Comparison of ENCODE assay signal across 8 cellular contexts in the genomic region with DNA sequence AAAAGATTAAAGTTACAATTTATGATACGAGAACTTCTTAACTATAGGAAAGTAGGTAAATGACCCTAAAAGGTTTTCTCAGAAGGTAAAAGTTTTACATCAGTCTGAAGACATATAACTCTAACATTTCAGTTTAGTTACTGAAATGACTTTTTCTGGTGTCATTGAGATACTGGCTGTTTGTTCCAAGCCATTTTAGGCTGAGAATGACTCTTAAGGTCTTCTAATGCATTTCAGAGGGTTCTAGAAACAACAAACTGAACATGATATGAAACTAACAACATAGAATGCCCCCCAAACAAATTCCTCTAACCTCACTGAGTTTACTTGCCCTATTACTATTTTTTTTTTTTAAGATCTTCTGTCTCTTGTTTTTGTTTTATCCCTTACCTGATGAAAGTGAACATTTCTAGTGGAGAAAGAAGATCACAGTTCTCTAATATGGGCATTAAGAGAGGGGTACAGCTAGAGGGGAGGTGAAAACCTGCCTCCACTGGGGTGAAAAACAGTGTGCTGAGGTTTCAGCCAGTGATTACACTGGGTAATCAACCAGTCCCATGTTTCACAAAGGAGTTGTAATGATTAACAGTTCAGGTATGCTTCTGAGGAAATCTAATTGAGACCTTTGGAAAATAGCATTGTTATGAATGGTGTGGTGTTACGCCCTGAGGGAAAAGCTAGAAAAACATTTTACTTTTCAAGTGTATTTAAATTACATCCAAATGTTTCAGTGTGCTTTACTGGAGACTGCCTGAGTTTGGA. TPM values are rescaled to one million over a fixed set of nuclear protein-coding genes. Genes with fewer than 3 reads are reported as not detected.
DNase-seq lines count a peak whose midpoint lies in the region; ATAC-seq and TF ChIP-seq lines count a peak whose summit lies in the region.

No MANE protein-coding gene starts in this region.

- H3K4me1 Mint-ChIP-seq in CD4-positive, CD25-positive, alpha-beta regulatory T cell: peaks cover 25 to 80% (median 48%) of the 10 kb centered on the region in 4 donors

- peaks cover 46% of the 10 kb centered on the region for H3K36me3 ChIP-seq in CD4-positive, CD25-positive, alpha-beta regulatory T cell (ENCODE audit: control insufficient read depth, insufficient read depth, low read length)
- H3K36me3 ChIP-seq in brain microvascular endothelial cell (replicated peaks): peaks cover 28% of the 10 kb centered on the region

- DNase-seq in CD4-positive, CD25-positive, alpha-beta regulatory T cell: no peak
- DNase-seq in brain microvascular endothelial cell: no peak
- DNase-seq in lung microvascular endothelial cell (ENCODE audit: low read depth in 2 of 2): peak; percentile 43 to 49
- no peak for DNase-seq in NCI-H1436 treated with DMSO at 0.1 percent for 48 hours (lab: John Stamatoyannopoulos, UW)
- no peak for DNase-seq in caudate nucleus (lab: John Stamatoyannopoulos, UW)
- DNase-seq in HK-2 (ENCODE audit: unreplicated experiment): no peak

- ATAC-seq in CD4-positive, CD25-positive, alpha-beta regulatory T cell (ENCODE audit: low read depth in 2 of 2): no peak
- no peak for ATAC-seq in HG02981 (IDR thresholded peaks at IDR 0.05; ENCODE audit: unreplicated experiment)

- TF ChIP-seq RAD21 in Ishikawa (IDR thresholded peaks at IDR 0.05; ENCODE audit: low read depth): no peak

- H3K27ac ChIP-seq in CD4-positive, CD25-positive, alpha-beta regulatory T cell (ENCODE audit: insufficient read depth, low read length, poor library complexity, severe bottlenecking): peak overlapping the region; percentile 60
- peak overlapping the region; percentile 33 for H3K27ac ChIP-seq in brain microvascular endothelial cell
- H3K27ac ChIP-seq in caudate nucleus (ENCODE audit: low read depth, low read length): no peak overlapping the region

- no peaks in the 10 kb centered on the region for H3K27me3 ChIP-seq in CD4-positive, CD25-positive, alpha-beta regulatory T cell (ENCODE audit: control insufficient read depth, insufficient read depth, low read length)
- H3K27me3 ChIP-seq in brain microvascular endothelial cell (replicated peaks): no peaks in the 10 kb centered on the region

- H3K27ac Mint-ChIP-seq in CD4-positive, CD25-positive, alpha-beta regulatory T cell: peak overlapping the region; percentile 41 to 89 (median 59)

- no peak overlapping the region for H3K4me3 ChIP-seq in CD4-positive, CD25-positive, alpha-beta regulatory T cell (ENCODE audit: low read depth, low read length)
- H3K4me3 ChIP-seq in brain microvascular endothelial cell (ENCODE audit: low read depth, low read length): no peak overlapping the region

- H3K27me3 Mint-ChIP-seq in CD4-positive, CD25-positive, alpha-beta regulatory T cell: no peaks in the 10 kb centered on the region

- TF ChIP-seq EP300 in Ishikawa (IDR thresholded peaks at IDR 0.05; ENCODE audit: borderline replicate concordance): peak; percentile 49; the same call in 1 of the 2 replicates

- H3K36me3 Mint-ChIP-seq in CD4-positive, CD25-positive, alpha-beta regulatory T cell: peaks cover 15% of the 10 kb centered on the region

- H3K4me1 ChIP-seq in CD4-positive, CD25-positive, alpha-beta regulatory T cell (ENCODE audit: control insufficient read depth, insufficient read depth, low read length, poor library complexity, severe bottlenecking): peaks cover 39% of the 10 kb centered on the region

- H3K9me3 ChIP-seq in CD4-positive, CD25-positive, alpha-beta regulatory T cell (ENCODE audit: control insufficient read depth in 2 of 2, low read length in 2 of 2): no peaks in the 10 kb centered on the region

- H3K4me3 Mint-ChIP-seq in CD4-positive, CD25-positive, alpha-beta regulatory T cell: no peak overlapping the region

- no peak for TF ChIP-seq CTCF in brain microvascular endothelial cell (IDR thresholded peaks at IDR 0.05; ENCODE audit: low read depth, low read length, missing control alignments)

- in situ Hi-C loops in brain microvascular endothelial cell (cut with HindIII; ENCODE audit: low pct_ligation_motif_present, low sequenced_read_pairs): loop anchor here (25.0 kb wide), 1 partner anchor 127 kb away; no protein-coding TSS in a partner anchor

- H3K9me3 Mint-ChIP-seq in CD4-positive, CD25-positive, alpha-beta regulatory T cell: no peaks in the 10 kb centered on the region

TF ChIP-seq in Ishikawa, 13 proteins besides CTCF, POLR2A, EP300 and RAD21:
- TF ChIP-seq, protein P1, sequence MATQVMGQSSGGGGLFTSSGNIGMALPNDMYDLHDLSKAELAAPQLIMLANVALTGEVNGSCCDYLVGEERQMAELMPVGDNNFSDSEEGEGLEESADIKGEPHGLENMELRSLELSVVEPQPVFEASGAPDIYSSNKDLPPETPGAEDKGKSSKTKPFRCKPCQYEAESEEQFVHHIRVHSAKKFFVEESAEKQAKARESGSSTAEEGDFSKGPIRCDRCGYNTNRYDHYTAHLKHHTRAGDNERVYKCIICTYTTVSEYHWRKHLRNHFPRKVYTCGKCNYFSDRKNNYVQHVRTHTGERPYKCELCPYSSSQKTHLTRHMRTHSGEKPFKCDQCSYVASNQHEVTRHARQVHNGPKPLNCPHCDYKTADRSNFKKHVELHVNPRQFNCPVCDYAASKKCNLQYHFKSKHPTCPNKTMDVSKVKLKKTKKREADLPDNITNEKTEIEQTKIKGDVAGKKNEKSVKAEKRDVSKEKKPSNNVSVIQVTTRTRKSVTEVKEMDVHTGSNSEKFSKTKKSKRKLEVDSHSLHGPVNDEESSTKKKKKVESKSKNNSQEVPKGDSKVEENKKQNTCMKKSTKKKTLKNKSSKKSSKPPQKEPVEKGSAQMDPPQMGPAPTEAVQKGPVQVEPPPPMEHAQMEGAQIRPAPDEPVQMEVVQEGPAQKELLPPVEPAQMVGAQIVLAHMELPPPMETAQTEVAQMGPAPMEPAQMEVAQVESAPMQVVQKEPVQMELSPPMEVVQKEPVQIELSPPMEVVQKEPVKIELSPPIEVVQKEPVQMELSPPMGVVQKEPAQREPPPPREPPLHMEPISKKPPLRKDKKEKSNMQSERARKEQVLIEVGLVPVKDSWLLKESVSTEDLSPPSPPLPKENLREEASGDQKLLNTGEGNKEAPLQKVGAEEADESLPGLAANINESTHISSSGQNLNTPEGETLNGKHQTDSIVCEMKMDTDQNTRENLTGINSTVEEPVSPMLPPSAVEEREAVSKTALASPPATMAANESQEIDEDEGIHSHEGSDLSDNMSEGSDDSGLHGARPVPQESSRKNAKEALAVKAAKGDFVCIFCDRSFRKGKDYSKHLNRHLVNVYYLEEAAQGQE (IDR thresholded peaks at IDR 0.05; ENCODE audit: low read depth): no peak
- TF ChIP-seq, protein P2, sequence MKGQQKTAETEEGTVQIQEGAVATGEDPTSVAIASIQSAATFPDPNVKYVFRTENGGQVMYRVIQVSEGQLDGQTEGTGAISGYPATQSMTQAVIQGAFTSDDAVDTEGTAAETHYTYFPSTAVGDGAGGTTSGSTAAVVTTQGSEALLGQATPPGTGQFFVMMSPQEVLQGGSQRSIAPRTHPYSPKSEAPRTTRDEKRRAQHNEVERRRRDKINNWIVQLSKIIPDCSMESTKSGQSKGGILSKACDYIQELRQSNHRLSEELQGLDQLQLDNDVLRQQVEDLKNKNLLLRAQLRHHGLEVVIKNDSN (IDR thresholded peaks at IDR 0.05): no peak
- TF ChIP-seq TCF12 (IDR thresholded peaks at IDR 0.05; ENCODE audit: low read depth) (no peak), TAF1 (IDR thresholded peaks at IDR 0.05; ENCODE audit: low read depth) (no peak), TEAD4 (IDR thresholded peaks at IDR 0.05) (peak; percentile 67), CEBPB (IDR thresholded peaks at IDR 0.05) (peak; percentile 41; the same call in 1 of the 2 replicates), NFIC (IDR thresholded peaks at IDR 0.05) (no peak), CREB1 (IDR thresholded peaks at IDR 0.05; ENCODE audit: low read depth) (no peak), FOXM1 (IDR thresholded peaks at IDR 0.05; ENCODE audit: borderline replicate concordance, low read depth) (0 out of 2 replicates have a peak, but pooled peaks have one; percentile 24), ZBTB7A (IDR thresholded peaks at IDR 0.05; ENCODE audit: low read depth) (no peak), EGR1 (IDR thresholded peaks at IDR 0.05) (no peak), YY1 (IDR thresholded peaks at IDR 0.05; ENCODE audit: low read depth) (no peak)
- TF ChIP-seq, protein P3, sequence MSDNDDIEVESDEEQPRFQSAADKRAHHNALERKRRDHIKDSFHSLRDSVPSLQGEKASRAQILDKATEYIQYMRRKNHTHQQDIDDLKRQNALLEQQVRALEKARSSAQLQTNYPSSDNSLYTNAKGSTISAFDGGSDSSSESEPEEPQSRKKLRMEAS (IDR thresholded peaks at IDR 0.05): no peak

RNA-seq across cellular contexts. Expression of a gene that starts 11.2 kb away (rescaled TPM):
- 170 TPM for total RNA-seq in CD4-positive, CD25-positive, alpha-beta regulatory T cell
- polyA plus RNA-seq in CD4-positive, CD25-positive, alpha-beta regulatory T cell: 10 to 100 TPM; 23.2 to 28.7 (median 26.4) TPM
- 11.3 and 11.8 TPM in 2 replicates for total RNA-seq in lung microvascular endothelial cell

Comparison
In these comparisons a context has a peak if more than half of its experiments do, and no peak if none do; other contexts are left out.
1. DNase-seq: peak in lung microvascular endothelial cell (2 of 2); none in CD4-positive, CD25-positive, alpha-beta regulatory T cell (0 of 3), brain microvascular endothelial cell (single experiment), NCI-H1436 treated with DMSO at 0.1 percent for 48 hours (single experiment), caudate nucleus (0 of 61) and HK-2 (single experiment).
2. RNA of a gene that starts 11.2 kb away (total RNA-seq): 170 TPM in CD4-positive, CD25-positive, alpha-beta regulatory T cell (single experiment); 11.3 to 11.8 TPM in lung microvascular endothelial cell; every median in the first group is over 10 times any median in the second.